15 cellular contexts compared by ENCODE assay signal in the genomic region with DNA sequence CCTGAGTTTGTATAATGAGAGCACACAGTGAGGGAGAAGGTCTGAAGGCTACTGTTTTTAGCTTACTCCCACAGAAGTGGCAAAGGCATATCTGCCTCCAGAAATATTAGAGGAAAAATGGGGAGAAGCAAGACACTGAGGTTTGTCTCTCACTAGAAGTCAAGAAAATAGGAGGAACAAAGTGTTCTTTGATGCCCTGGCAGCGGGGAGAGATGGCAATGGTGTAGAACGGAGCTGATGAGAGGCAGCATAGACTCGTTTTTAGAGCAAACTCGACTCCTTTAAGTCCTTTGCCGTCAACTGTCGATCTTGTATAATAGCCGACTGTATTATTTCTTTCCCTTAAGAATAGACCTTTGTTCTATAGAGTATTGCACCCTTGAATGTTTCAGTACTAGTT.
DNase-seq lines count a peak whose midpoint lies in the region; ATAC-seq and TF ChIP-seq lines count a peak whose summit lies in the region.
"Had no signal": no experiment of that assay in that cellular context is flagged by ENCODE, and none has a peak within 500 bp of the region (broad histone marks: within the 10 kb centered on the region; RNA-seq: fewer than 3 reads in every experiment).

No MANE protein-coding gene starts in this region.

- CTCF ChIA-PET in activated B cell treated with CpG ODN at 0.5 μM for 24 hours (lab: Charles Lee) = interaction anchor here (1.2 to 1.3 kb wide), 2 partner anchors 19 to 45 kb away, joined by 3 read pairs; no protein-coding TSS in a partner anchor

- H3K27me3 ChIP-seq in mesenchymal stem cell (ENCODE audit: control insufficient read depth in 1 of 2, insufficient read depth in 1 of 2, low read length in 2 of 2) = no peaks in the 10 kb centered on the region
- H3K27me3 ChIP-seq: gastroesophageal sphincter, right lobe of liver had no signal

- H3K27ac ChIP-seq in mesenchymal stem cell (ENCODE audit: low read length, poor library complexity, severe bottlenecking) = no peak overlapping the region
- H3K27ac ChIP-seq: gastroesophageal sphincter, right lobe of liver had no signal

- no peak overlapping the region for H3K4me3 ChIP-seq in mesenchymal stem cell (ENCODE audit: insufficient read depth in 1 of 2, low read depth in 1 of 2, low read length in 2 of 2)
- H3K4me3 ChIP-seq: gastroesophageal sphincter, lung, right lobe of liver had no signal

- H3K9me3 Mint-ChIP-seq in activated CD4-positive, alpha-beta T cell treated with anti-CD3 and anti-CD28 coated beads, Interleukin-2, amount 10 ng/mL, durations not matched to agents 24 days and 14 days = no peaks in the 10 kb centered on the region
- no peaks in the 10 kb centered on the region for H3K9me3 Mint-ChIP-seq in activated B cell treated with CpG ODN at 0.5 μM for 24 hours
- no peaks in the 10 kb centered on the region for H3K9me3 Mint-ChIP-seq in effector memory CD8-positive, alpha-beta T cell
- H3K9me3 Mint-ChIP-seq in stimulated activated effector memory CD8-positive, alpha-beta T cell treated with anti-CD3 and anti-CD28 coated beads, Interleukin-12 subunit alpha, Interleukin-12 subunit beta, amount 100 ng/mL, for 72 hours = no peaks in the 10 kb centered on the region

- no peak overlapping the region for H2BK5ac ChIP-seq in mesenchymal stem cell (ENCODE audit: low read depth, low read length, poor library complexity, severe bottlenecking)

- H3K36me3 ChIP-seq in mesenchymal stem cell (ENCODE audit: control insufficient read depth in 1 of 2, insufficient read depth in 2 of 2, low read depth in 1 of 2, low read length in 2 of 2) = no peaks in the 10 kb centered on the region
- H3K36me3 ChIP-seq: gastroesophageal sphincter, right lobe of liver had no signal

- peak; percentile 73 for DNase-seq in activated CD4-positive, alpha-beta T cell treated with anti-CD3 and anti-CD28 coated beads, Interleukin-2, amount 10 ng/mL, durations not matched to agents 24 days and 14 days
- no peak for DNase-seq in activated CD4-positive, alpha-beta T cell treated with anti-CD3 and anti-CD28 coated beads for 1 hour
- DNase-seq in activated B cell treated with CpG ODN at 0.5 μM for 24 hours (no peak), mesenchymal stem cell (no peak), SW480 (ENCODE audit: low spot score) (no peak), NCI-H1436 (lab: John Stamatoyannopoulos, UW) (no peak)
- DNase-seq in effector memory CD8-positive, alpha-beta T cell = no peak
- DNase-seq in stimulated activated effector memory CD8-positive, alpha-beta T cell treated with anti-CD3 and anti-CD28 coated beads, Interleukin-12 subunit alpha, Interleukin-12 subunit beta, amount 100 ng/mL, for 72 hours (ENCODE audit: low spot score in 2 of 2) = no peak
- DNase-seq: NCI-H446; right lobe of liver; Right ventricle myocardium superior; stimulated activated CD4-positive, alpha-beta T cell treated with anti-CD3 and anti-CD28 coated beads, Interleukin-1b, Interleukin-23, amount 100 ng/mL, for 48 hours; trophoblast cell had no signal

- H3K27me3 Mint-ChIP-seq in activated CD4-positive, alpha-beta T cell treated with anti-CD3 and anti-CD28 coated beads, Interleukin-2, amount 10 ng/mL, durations not matched to agents 24 days and 14 days = no peaks in the 10 kb centered on the region
- H3K27me3 Mint-ChIP-seq in activated B cell treated with CpG ODN at 0.5 μM for 24 hours = no peaks in the 10 kb centered on the region
- H3K27me3 Mint-ChIP-seq in effector memory CD8-positive, alpha-beta T cell = no peaks in the 10 kb centered on the region

- POLR2A ChIA-PET in activated B cell treated with CpG ODN at 0.5 μM for 24 hours (lab: Charles Lee) = interaction anchor here (0.6 to 1.9 kb wide), 9 partner anchors 10 to 72 kb away, joined by 3 to 7 read pairs (median 4); no protein-coding TSS in a partner anchor

- WGBS in mesenchymal stem cell = 93% methylated on average over 4 of the region's 7 CpGs

- peak overlapping the region; percentile 76 for H3K27ac Mint-ChIP-seq in activated CD4-positive, alpha-beta T cell treated with anti-CD3 and anti-CD28 coated beads, Interleukin-2, amount 10 ng/mL, durations not matched to agents 24 days and 14 days
- H3K27ac Mint-ChIP-seq in activated B cell treated with CpG ODN at 0.5 μM for 24 hours = peak overlapping the region; percentile 83
- H3K27ac Mint-ChIP-seq in effector memory CD8-positive, alpha-beta T cell = peak overlapping the region; percentile 94
- H3K27ac Mint-ChIP-seq in stimulated activated effector memory CD8-positive, alpha-beta T cell treated with anti-CD3 and anti-CD28 coated beads, Interleukin-12 subunit alpha, Interleukin-12 subunit beta, amount 100 ng/mL, for 72 hours = peak overlapping the region; percentile 78

- TF ChIP-seq CTCF in activated B cell treated with CpG ODN at 0.5 μM for 24 hours (IDR thresholded peaks at IDR 0.05) = no peak

- H2AK5ac ChIP-seq in mesenchymal stem cell (ENCODE audit: low read length, severe bottlenecking) = no peak overlapping the region

- H3K4me2 ChIP-seq in mesenchymal stem cell (ENCODE audit: low read length, poor library complexity, severe bottlenecking) = no peak overlapping the region

- no peak overlapping the region for H2BK12ac ChIP-seq in mesenchymal stem cell (ENCODE audit: low read length in 2 of 2)

- H3K4me3 Mint-ChIP-seq in activated CD4-positive, alpha-beta T cell treated with anti-CD3 and anti-CD28 coated beads, Interleukin-2, amount 10 ng/mL, durations not matched to agents 24 days and 14 days = peak overlapping the region; percentile 68
- H3K4me3 Mint-ChIP-seq in activated B cell treated with CpG ODN at 0.5 μM for 24 hours = no peak overlapping the region
- peak overlapping the region; percentile 69 to 73 for H3K4me3 Mint-ChIP-seq in effector memory CD8-positive, alpha-beta T cell
- peak overlapping the region; percentile 60 for H3K4me3 Mint-ChIP-seq in stimulated activated effector memory CD8-positive, alpha-beta T cell treated with anti-CD3 and anti-CD28 coated beads, Interleukin-12 subunit alpha, Interleukin-12 subunit beta, amount 100 ng/mL, for 72 hours

- no peaks in the 10 kb centered on the region for H3K4me1 ChIP-seq in mesenchymal stem cell (ENCODE audit: control insufficient read depth, insufficient read depth, low read depth, low read length)

- no peak overlapping the region for H2BK15ac ChIP-seq in mesenchymal stem cell (ENCODE audit: low read depth, poor library complexity, severe bottlenecking)

- H4K91ac ChIP-seq in mesenchymal stem cell (ENCODE audit: low read length) = no peak overlapping the region

- peaks cover 4% of the 10 kb centered on the region for H3K79me1 ChIP-seq in mesenchymal stem cell (replicated peaks; ENCODE audit: low read length, poor library complexity, severe bottlenecking)

- H3K9me3 ChIP-seq in mesenchymal stem cell (ENCODE audit: control insufficient read depth, low read length) = no peaks in the 10 kb centered on the region
- H3K9me3 ChIP-seq: gastroesophageal sphincter, right lobe of liver had no signal

- H3K23ac ChIP-seq in mesenchymal stem cell (ENCODE audit: low read length in 2 of 2) = no peak overlapping the region

- no peak for ATAC-seq in activated B cell treated with CpG ODN at 0.5 μM for 24 hours (ENCODE audit: low read depth)
- no peak for ATAC-seq in effector memory CD8-positive, alpha-beta T cell (replicated peaks)
- no peak for ATAC-seq in stimulated activated effector memory CD8-positive, alpha-beta T cell treated with anti-CD3 and anti-CD28 coated beads, Interleukin-12 subunit alpha, Interleukin-12 subunit beta, amount 100 ng/mL, for 72 hours
- ATAC-seq: gastroesophageal sphincter, right lobe of liver had no signal

- H3K36me3 Mint-ChIP-seq in activated CD4-positive, alpha-beta T cell treated with anti-CD3 and anti-CD28 coated beads, Interleukin-2, amount 10 ng/mL, durations not matched to agents 24 days and 14 days (ENCODE audit: low read depth) = peaks cover 17% of the 10 kb centered on the region
- H3K36me3 Mint-ChIP-seq in activated B cell treated with CpG ODN at 0.5 μM for 24 hours (ENCODE audit: low read depth) = peaks cover 27% of the 10 kb centered on the region
- H3K36me3 Mint-ChIP-seq in effector memory CD8-positive, alpha-beta T cell (ENCODE audit: insufficient read depth) = peaks cover 30% of the 10 kb centered on the region
- peaks cover 22% of the 10 kb centered on the region for H3K36me3 Mint-ChIP-seq in stimulated activated effector memory CD8-positive, alpha-beta T cell treated with anti-CD3 and anti-CD28 coated beads, Interleukin-12 subunit alpha, Interleukin-12 subunit beta, amount 100 ng/mL, for 72 hours

- H2BK120ac ChIP-seq in mesenchymal stem cell (ENCODE audit: low read depth, low read length) = no peak overlapping the region

- no peak overlapping the region for H3K4ac ChIP-seq in mesenchymal stem cell (ENCODE audit: low read depth in 1 of 2, low read length in 2 of 2)

- no peak overlapping the region for H2AFZ ChIP-seq in mesenchymal stem cell (ENCODE audit: low read depth, low read length)

- intact Hi-C loops in activated CD4-positive, alpha-beta T cell treated with anti-CD3 and anti-CD28 coated beads, Interleukin-2, amount 10 ng/mL, durations not matched to agents 24 days and 14 days (cut with micrococcal nuclease) = loop anchor here (1.0 kb wide), 1 partner anchor 21 kb away; no protein-coding TSS in a partner anchor
- intact Hi-C loops in activated B cell treated with CpG ODN at 0.5 μM for 24 hours (cut with micrococcal nuclease) = no loop called here

- no peak overlapping the region for H4K8ac ChIP-seq in mesenchymal stem cell (ENCODE audit: low read length)

- H3K9ac ChIP-seq in mesenchymal stem cell (ENCODE audit: low read length) = no peak overlapping the region

- H3K18ac ChIP-seq in mesenchymal stem cell (ENCODE audit: low read depth in 1 of 2, low read length in 2 of 2) = no peak overlapping the region

- H3K14ac ChIP-seq in mesenchymal stem cell (ENCODE audit: low read length in 2 of 2) = no peak overlapping the region

- peaks cover 68% of the 10 kb centered on the region for H3K4me1 Mint-ChIP-seq in activated CD4-positive, alpha-beta T cell treated with anti-CD3 and anti-CD28 coated beads, Interleukin-2, amount 10 ng/mL, durations not matched to agents 24 days and 14 days
- H3K4me1 Mint-ChIP-seq in activated B cell treated with CpG ODN at 0.5 μM for 24 hours = peaks cover 91% of the 10 kb centered on the region
- H3K4me1 Mint-ChIP-seq in effector memory CD8-positive, alpha-beta T cell (ENCODE audit: low read depth in 2 of 2) = peaks cover 70 to 86% of the 10 kb centered on the region in 2 donors
- peaks cover 86% of the 10 kb centered on the region for H3K4me1 Mint-ChIP-seq in stimulated activated effector memory CD8-positive, alpha-beta T cell treated with anti-CD3 and anti-CD28 coated beads, Interleukin-12 subunit alpha, Interleukin-12 subunit beta, amount 100 ng/mL, for 72 hours
